Comparison of ENCODE assay signal across 22 cellular contexts in the genomic region with DNA sequence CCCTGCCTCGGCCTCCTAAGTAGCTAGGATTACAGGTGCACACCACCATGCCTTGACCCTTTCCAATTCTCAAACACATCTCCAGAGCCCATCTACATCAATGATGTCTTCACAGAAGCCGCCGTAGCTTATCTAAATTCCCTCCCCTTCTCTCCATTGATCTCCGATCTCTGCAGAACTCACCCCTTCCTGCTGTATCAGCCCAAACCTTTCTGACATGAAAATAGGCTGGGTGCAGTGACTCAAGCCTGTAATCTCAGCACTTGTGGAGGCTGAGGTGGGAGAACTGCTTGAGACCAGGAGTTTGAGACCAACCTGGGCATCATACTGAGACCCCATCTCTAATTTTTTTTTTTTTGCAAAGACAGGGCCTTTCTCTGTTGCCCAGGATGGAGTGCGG.
DNase-seq lines count a peak whose midpoint lies in the region; ATAC-seq and TF ChIP-seq lines count a peak whose summit lies in the region.
"Had no signal": no experiment of that assay in that cellular context is flagged by ENCODE, and none has a peak within 500 bp of the region (broad histone marks: within the 10 kb centered on the region; RNA-seq: fewer than 3 reads in every experiment).

No MANE protein-coding gene starts in this region.

- H3K9me3 Mint-ChIP-seq in activated CD4-positive, alpha-beta T cell treated with anti-CD3 and anti-CD28 coated beads for 36 hours (ENCODE audit: low read depth): no peaks in the 10 kb centered on the region
- no peaks in the 10 kb centered on the region for H3K9me3 Mint-ChIP-seq in activated naive CD4-positive, alpha-beta T cell treated with anti-CD3 and anti-CD28 coated beads, Interleukin-2, amount 50 U/mL, for 24 hours
- H3K9me3 Mint-ChIP-seq in activated T-helper 1 cell treated with anti-CD3 and anti-CD28 coated beads, Interleukin-12 subunit alpha, Interleukin-12 subunit beta, Interleukin-2, Interleukin-4 antibody, amounts not matched to agents 30 ng/mL and 10 ng/mL and 1 ng/mL, durations not matched to agents 14 hours and 24 hours and 36 hours: no peaks in the 10 kb centered on the region
- no peaks in the 10 kb centered on the region for H3K9me3 Mint-ChIP-seq in effector memory CD8-positive, alpha-beta T cell

- no peaks in the 10 kb centered on the region for H3K27me3 ChIP-seq in brain microvascular endothelial cell (replicated peaks)
- H3K27me3 ChIP-seq: Peyer's patch had no signal

- H3K36me3 ChIP-seq in brain microvascular endothelial cell (replicated peaks): no peaks in the 10 kb centered on the region
- H3K36me3 ChIP-seq: Peyer's patch had no signal

- peaks cover 54% of the 10 kb centered on the region for H3K36me3 Mint-ChIP-seq in activated CD4-positive, alpha-beta T cell treated with anti-CD3 and anti-CD28 coated beads for 36 hours (ENCODE audit: low read depth)
- peaks cover 7% of the 10 kb centered on the region for H3K36me3 Mint-ChIP-seq in activated naive CD4-positive, alpha-beta T cell treated with anti-CD3 and anti-CD28 coated beads, Interleukin-2, amount 50 U/mL, for 24 hours
- peaks cover 40% of the 10 kb centered on the region for H3K36me3 Mint-ChIP-seq in activated T-helper 1 cell treated with anti-CD3 and anti-CD28 coated beads, Interleukin-12 subunit alpha, Interleukin-12 subunit beta, Interleukin-2, Interleukin-4 antibody, amounts not matched to agents 30 ng/mL and 10 ng/mL and 1 ng/mL, durations not matched to agents 14 hours and 24 hours and 36 hours (ENCODE audit: low read depth)
- peaks cover 63% of the 10 kb centered on the region for H3K36me3 Mint-ChIP-seq in effector memory CD8-positive, alpha-beta T cell (ENCODE audit: insufficient read depth)

- H3K27ac Mint-ChIP-seq in activated CD4-positive, alpha-beta T cell treated with anti-CD3 and anti-CD28 coated beads for 36 hours: peak overlapping the region; percentile 77
- peak overlapping the region; percentile 84 for H3K27ac Mint-ChIP-seq in activated naive CD4-positive, alpha-beta T cell treated with anti-CD3 and anti-CD28 coated beads, Interleukin-2, amount 50 U/mL, for 24 hours
- H3K27ac Mint-ChIP-seq in activated T-helper 1 cell treated with anti-CD3 and anti-CD28 coated beads, Interleukin-12 subunit alpha, Interleukin-12 subunit beta, Interleukin-2, Interleukin-4 antibody, amounts not matched to agents 30 ng/mL and 10 ng/mL and 1 ng/mL, durations not matched to agents 14 hours and 24 hours and 36 hours: peak overlapping the region; percentile 67
- peak overlapping the region; percentile 77 to 82 for H3K27ac Mint-ChIP-seq in effector memory CD8-positive, alpha-beta T cell

- intact Hi-C loops in activated CD4-positive, alpha-beta T cell treated with anti-CD3 and anti-CD28 coated beads for 36 hours (cut with DNase I, micrococcal nuclease): no loop called here
- intact Hi-C loops in activated T-helper 1 cell treated with anti-CD3 and anti-CD28 coated beads, Interleukin-12 subunit alpha, Interleukin-12 subunit beta, Interleukin-2, Interleukin-4 antibody, amounts not matched to agents 30 ng/mL and 10 ng/mL and 1 ng/mL, durations not matched to agents 14 hours and 24 hours and 36 hours (cut with micrococcal nuclease): no loop called here

- no peak for TF ChIP-seq CTCF in brain microvascular endothelial cell (IDR thresholded peaks at IDR 0.05; ENCODE audit: low read depth, low read length, missing control alignments)

- H3K27ac ChIP-seq in brain microvascular endothelial cell: no peak overlapping the region
- H3K27ac ChIP-seq: KMS-11, Peyer's patch had no signal

- CTCF ChIA-PET in activated CD4-positive, alpha-beta T cell treated with anti-CD3 and anti-CD28 coated beads for 36 hours (lab: Charles Lee): interaction anchor here (0.9 to 1.0 kb wide), 2 partner anchors 8 to 21 kb away, joined by 3 read pairs; no protein-coding TSS in a partner anchor

- in situ Hi-C loops in brain microvascular endothelial cell (cut with HindIII; ENCODE audit: low pct_ligation_motif_present, low sequenced_read_pairs): no loop called here

- no peak overlapping the region for H3K4me3 Mint-ChIP-seq in activated CD4-positive, alpha-beta T cell treated with anti-CD3 and anti-CD28 coated beads for 36 hours
- peak overlapping the region; percentile 57 for H3K4me3 Mint-ChIP-seq in activated naive CD4-positive, alpha-beta T cell treated with anti-CD3 and anti-CD28 coated beads, Interleukin-2, amount 50 U/mL, for 24 hours
- H3K4me3 Mint-ChIP-seq in activated T-helper 1 cell treated with anti-CD3 and anti-CD28 coated beads, Interleukin-12 subunit alpha, Interleukin-12 subunit beta, Interleukin-2, Interleukin-4 antibody, amounts not matched to agents 30 ng/mL and 10 ng/mL and 1 ng/mL, durations not matched to agents 14 hours and 24 hours and 36 hours: peak overlapping the region; percentile 49
- peak overlapping the region; percentile 7 to 60 for H3K4me3 Mint-ChIP-seq in effector memory CD8-positive, alpha-beta T cell

- peak; percentile 64 for ATAC-seq in activated CD4-positive, alpha-beta T cell treated with anti-CD3 and anti-CD28 coated beads for 36 hours
- ATAC-seq in effector memory CD8-positive, alpha-beta T cell (replicated peaks): no peak
- ATAC-seq in HG03439 (IDR thresholded peaks at IDR 0.05; ENCODE audit: unreplicated experiment): no peak
- ATAC-seq: HCT116 had no signal

- H3K4me1 Mint-ChIP-seq in activated CD4-positive, alpha-beta T cell treated with anti-CD3 and anti-CD28 coated beads for 36 hours: peaks cover 71% of the 10 kb centered on the region
- peaks cover 77% of the 10 kb centered on the region for H3K4me1 Mint-ChIP-seq in activated naive CD4-positive, alpha-beta T cell treated with anti-CD3 and anti-CD28 coated beads, Interleukin-2, amount 50 U/mL, for 24 hours
- H3K4me1 Mint-ChIP-seq in activated T-helper 1 cell treated with anti-CD3 and anti-CD28 coated beads, Interleukin-12 subunit alpha, Interleukin-12 subunit beta, Interleukin-2, Interleukin-4 antibody, amounts not matched to agents 30 ng/mL and 10 ng/mL and 1 ng/mL, durations not matched to agents 14 hours and 24 hours and 36 hours (ENCODE audit: low read depth): peaks cover 64% of the 10 kb centered on the region
- H3K4me1 Mint-ChIP-seq in effector memory CD8-positive, alpha-beta T cell (ENCODE audit: low read depth in 2 of 2): peaks cover 42 to 81% of the 10 kb centered on the region in 2 donors

- DNase-seq in activated CD4-positive, alpha-beta T cell treated with anti-CD3 and anti-CD28 coated beads for 36 hours: no peak
- DNase-seq in activated CD4-positive, alpha-beta T cell treated with anti-CD3 and anti-CD28 coated beads, Interleukin-2, amount 50 U/mL, for 1 hour: no peak
- no peak for DNase-seq in activated naive CD4-positive, alpha-beta T cell treated with Interleukin-2 at 50 U/mL for 16 hours
- no peak for DNase-seq in activated T-helper 1 cell treated with anti-CD3 and anti-CD28 coated beads, Interleukin-12 subunit alpha, Interleukin-12 subunit beta, Interleukin-2, Interleukin-4 antibody, amounts not matched to agents 30 ng/mL and 10 ng/mL and 1 ng/mL, durations not matched to agents 14 hours and 24 hours and 36 hours (ENCODE audit: low spot score)
- no peak for DNase-seq in effector memory CD8-positive, alpha-beta T cell
- DNase-seq in brain microvascular endothelial cell: no peak
- DNase-seq: 8988T, AML-193, C1 segment of cervical spinal cord, EL, IMR-90, NCI-H1105 treated with DMSO at 0.1 percent for 48 hours, NCI-H1694 treated with DMSO at 0.1 percent for 48 hours, NCI-H2081 treated with DMSO at 0.1 percent for 48 hours, NCI-H2171 treated with DMSO at 0.1 percent for 48 hours, NCI-H524 treated with DMSO at 0.1 percent for 48 hours, NCI-H82, Peyer's patch had no signal

- H3K4me3 ChIP-seq in brain microvascular endothelial cell (ENCODE audit: low read depth, low read length): no peak overlapping the region
- H3K4me3 ChIP-seq: Peyer's patch had no signal

- POLR2A ChIA-PET in activated CD4-positive, alpha-beta T cell treated with anti-CD3 and anti-CD28 coated beads for 36 hours (lab: Charles Lee): no interaction called here

- H3K27me3 Mint-ChIP-seq in activated CD4-positive, alpha-beta T cell treated with anti-CD3 and anti-CD28 coated beads for 36 hours: no peaks in the 10 kb centered on the region
- H3K27me3 Mint-ChIP-seq in activated naive CD4-positive, alpha-beta T cell treated with anti-CD3 and anti-CD28 coated beads, Interleukin-2, amount 50 U/mL, for 24 hours: no peaks in the 10 kb centered on the region
- no peaks in the 10 kb centered on the region for H3K27me3 Mint-ChIP-seq in activated T-helper 1 cell treated with anti-CD3 and anti-CD28 coated beads, Interleukin-12 subunit alpha, Interleukin-12 subunit beta, Interleukin-2, Interleukin-4 antibody, amounts not matched to agents 30 ng/mL and 10 ng/mL and 1 ng/mL, durations not matched to agents 14 hours and 24 hours and 36 hours (ENCODE audit: insufficient read depth)
- H3K27me3 Mint-ChIP-seq in effector memory CD8-positive, alpha-beta T cell: no peaks in the 10 kb centered on the region
